1 cellular context compared by ENCODE assay signal in the genomic region with DNA sequence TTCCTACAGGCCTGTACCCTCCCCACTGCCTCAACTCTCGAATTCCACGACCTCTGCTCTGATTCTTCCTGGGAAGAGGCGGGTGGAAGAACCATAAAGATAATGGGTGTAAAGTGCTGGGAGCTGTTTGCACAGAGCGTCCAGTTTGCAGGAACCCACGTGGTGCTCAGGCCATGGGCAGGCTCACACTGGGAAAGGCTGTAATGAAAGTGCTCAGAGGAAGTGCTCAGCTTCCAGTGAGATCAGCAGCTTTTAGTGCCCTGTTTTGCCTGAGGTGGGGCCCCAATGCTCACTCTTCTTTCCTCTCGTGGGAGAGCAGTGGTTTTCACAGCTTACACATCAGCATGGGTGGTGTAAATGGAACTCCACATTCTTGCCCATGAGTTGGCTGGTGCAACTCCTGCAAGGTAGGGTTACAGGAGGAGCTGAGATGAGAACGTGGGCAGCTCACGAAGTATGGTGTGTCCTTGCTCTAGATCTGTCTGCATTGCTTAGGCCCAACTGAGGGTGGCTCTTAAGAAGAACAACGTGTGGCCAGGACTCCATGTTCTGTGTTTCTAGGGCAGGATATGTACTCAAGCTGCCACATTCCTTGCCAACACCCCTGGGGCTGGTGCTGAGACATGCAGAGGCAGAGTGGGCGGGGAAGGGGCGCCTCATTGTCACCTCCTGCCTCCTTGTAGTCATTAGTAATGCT.
A peak's percentile ranks its signal among the peaks of the same experiment; 100 is the strongest.
TF ChIP-seq lines count a peak whose summit lies in the region.

No MANE protein-coding gene starts in this region.

TF ChIP-seq in HEK293, 187 proteins besides CTCF, POLR2A, EP300 and RAD21 (continued from another document):
- TF ChIP-seq ZFHX2 (tag by site-specific recombination; conservative IDR thresholded peaks at IDR 0.05) (peak; percentile 50; the same call in 1 of the 2 replicates), ZNF426 (tag by site-specific recombination; IDR thresholded peaks at IDR 0.05) (no peak), ZNF692 (tag by site-specific recombination; IDR thresholded peaks at IDR 0.05) (peak; percentile 42; the same call in 1 of the 2 replicates), ZNF513 (tag by site-specific recombination; IDR thresholded peaks at IDR 0.05) (no peak), ZEB2 (tag by site-specific recombination; IDR thresholded peaks at IDR 0.05) (no peak), GLI4 (tag by site-specific recombination; IDR thresholded peaks at IDR 0.05) (no peak), ZNF530 (tag by site-specific recombination; IDR thresholded peaks at IDR 0.05; ENCODE audit: low read depth) (no peak)
